In genomic region chr19:30312582-30313352, GRCh38 we compare ENCODE assay signal across 27 cellular contexts. TPM values are rescaled to one million over a fixed set of nuclear protein-coding genes. Genes with fewer than 3 reads are reported as not detected.
"Had no signal": no experiment of that assay in that cellular context is flagged by ENCODE, and none has a peak within 500 bp of the region (broad histone marks: within the 10 kb centered on the region; RNA-seq: fewer than 3 reads in every experiment).

No MANE protein-coding gene starts in this region.

- ATAC-seq: activated T-cell treated with anti-CD3 and anti-CD28 coated beads, Interleukin-2, amount 50 U/mL, for 4 hours; pancreas; psoas muscle had no signal

- H3K4me3 ChIP-seq: adrenal gland, ascending aorta, esophagus muscularis mucosa, hepatocyte, pancreas, psoas muscle, right atrium auricular region, stomach, suprapubic skin, tibial nerve had no signal

- H3K9me3 Mint-ChIP-seq: activated T-cell treated with anti-CD3 and anti-CD28 coated beads, Interleukin-2, amount 50 U/mL, for 4 hours had no signal

- DNase-seq: activated CD4-positive, alpha-beta T cell treated with anti-CD3 and anti-CD28 coated beads, Interleukin-2, amount 50 U/mL, for 4 hours; activated CD8-positive, alpha-beta memory T cell treated with anti-CD3 and anti-CD28 coated beads, Interleukin-2, amount 50 U/mL, for 48 hours; activated naive CD4-positive, alpha-beta T cell; activated T-cell treated with anti-CD3 and anti-CD28 coated beads, Interleukin-2, amount 50 U/mL, for 4 hours; brain microvascular endothelial cell; caudate nucleus; effector memory CD4-positive, alpha-beta T cell; glutamatergic neuron; pancreas; psoas muscle; stimulated activated CD4-positive, alpha-beta T cell treated with anti-CD3 and anti-CD28 coated beads, Interleukin-4, amount 100 ng/mL, for 4 hours; stomach had no signal

- H3K9me3 ChIP-seq: adrenal gland, ascending aorta, pancreas, psoas muscle, suprapubic skin, tibial nerve had no signal

- H3K27me3 Mint-ChIP-seq: activated naive CD8-positive, alpha-beta T cell; memory B cell had no signal

- H3K4me2 ChIP-seq: hepatocyte had no signal

- H3K4me1 Mint-ChIP-seq: memory B cell had no signal

- H3K4me1 ChIP-seq: adrenal gland, ascending aorta, esophagus muscularis mucosa, pancreas, psoas muscle, right atrium auricular region, stomach, suprapubic skin had no signal

- H3K27ac Mint-ChIP-seq: activated naive CD8-positive, alpha-beta T cell; activated T-helper 2 cell treated with anti-CD3 and anti-CD28 coated beads, Interferon-gamma antibody, Interleukin-2, Interleukin-4, amounts not matched to agents 10 μg/mL and 5 μg/mL and 100 μg/mL, durations not matched to agents 14 hours and 24 hours and 36 hours; memory B cell; nephron had no signal

- H3K36me3 ChIP-seq: adrenal gland, ascending aorta, brain microvascular endothelial cell, esophagus muscularis mucosa, pancreas, right atrium auricular region, stomach, suprapubic skin, tibial nerve had no signal

- H3K27me3 ChIP-seq: adrenal gland, ascending aorta, brain microvascular endothelial cell, hepatocyte, pancreas, right atrium auricular region, tibial nerve had no signal

- H3K27ac ChIP-seq: adrenal gland, ascending aorta, brain microvascular endothelial cell, esophagus muscularis mucosa, hepatocyte, pancreas, psoas muscle, right atrium auricular region, stomach, suprapubic skin, tibial nerve had no signal

- H3K79me2 ChIP-seq: hepatocyte had no signal

- H3K4me3 Mint-ChIP-seq: activated naive CD8-positive, alpha-beta T cell; activated T-cell treated with anti-CD3 and anti-CD28 coated beads, Interleukin-2, amount 50 U/mL, for 4 hours; memory B cell; nephron had no signal

- H3K36me3 Mint-ChIP-seq: activated naive CD8-positive, alpha-beta T cell; memory B cell had no signal

- H2AFZ ChIP-seq: hepatocyte had no signal

RNA-seq across cellular contexts. Expression of gene ZNF536, which starts 59.4 kb away (rescaled TPM):
- total RNA-seq: activated CD8-positive, alpha-beta memory T cell treated with anti-CD3 and anti-CD28 coated beads for 36 hours; activated T-cell treated with anti-CD3 and anti-CD28 coated beads, Interleukin-2, amount 50 U/mL, for 4 hours; activated T-helper 2 cell treated with anti-CD3 and anti-CD28 coated beads, Interferon-gamma antibody, Interleukin-2, Interleukin-4, amounts not matched to agents 10 μg/mL and 5 μg/mL and 100 μg/mL, durations not matched to agents 14 hours and 24 hours and 36 hours; ascending aorta; dermis microvascular lymphatic vessel endothelial cell; mononuclear cell; myocyte had no signal
